Comparison of ENCODE assay signal across 2 cellular contexts in genomic region chr4:80092847-80093246, GRCh38.
TF ChIP-seq lines count a peak whose summit lies in the region.

No MANE protein-coding gene starts in this region.

TF ChIP-seq in SK-N-SH, 30 proteins besides CTCF, POLR2A, EP300 and RAD21 (continued from another document):
- no peak for TF ChIP-seq ZBTB33 (IDR thresholded peaks at IDR 0.05; ENCODE audit: borderline replicate concordance, low read depth)
- no peak for TF ChIP-seq YY1 (IDR thresholded peaks at IDR 0.05; ENCODE audit: low read depth)

TF ChIP-seq in K562, 482 proteins besides CTCF, POLR2A, EP300 and RAD21 (continued from another document):
- TF ChIP-seq CBX8 (IDR thresholded peaks at IDR 0.05; ENCODE audit: borderline replicate concordance, extremely low read depth, low read depth, low read length, poor library complexity, severe bottlenecking) (no peak), CCNT2 (IDR thresholded peaks at IDR 0.05; ENCODE audit: borderline replicate concordance, extremely low read depth, insufficient read length, low read depth, low read length) (no peak), NFIC (IDR thresholded peaks at IDR 0.05) (peak; percentile 57)
